9 cellular contexts compared by ENCODE assay signal in genomic region chr1:225845633-225846259, GRCh38. TPM values are rescaled to one million over a fixed set of nuclear protein-coding genes. Genes with fewer than 3 reads are reported as not detected.
DNase-seq lines count a peak whose midpoint lies in the region; ATAC-seq and TF ChIP-seq lines count a peak whose summit lies in the region.
"Had no signal": no experiment of that assay in that cellular context is flagged by ENCODE, and none has a peak within 500 bp of the region (broad histone marks: within the 10 kb centered on the region; RNA-seq: fewer than 3 reads in every experiment).

No MANE protein-coding gene starts in this region.

- intact Hi-C loops in left colon (cut with DNase I, micrococcal nuclease), result loop anchor here in 1 of 2 donors (10.0 kb wide), 1 partner anchor 71 kb away; the partner anchor contains the start of gene SRP9

- H3K4me1 ChIP-seq in Karpas-422 (ENCODE audit: low read length), result peaks cover 17% of the 10 kb centered on the region

- no peaks in the 10 kb centered on the region for H3K9me3 Mint-ChIP-seq in stimulated activated naive B cell treated with anti-CD40 and anti-IgM and Interleukin-4, amounts not matched to agents 10 μg/mL and 1 μg/mL and 100 μg/mL, for 72 hours

- no peak overlapping the region for H3K4me3 ChIP-seq in Karpas-422 (ENCODE audit: low read length)

- H3K27ac Mint-ChIP-seq in stimulated activated naive B cell treated with anti-CD40 and anti-IgM and Interleukin-4, amounts not matched to agents 10 μg/mL and 1 μg/mL and 100 μg/mL, for 72 hours, result peak overlapping the region; percentile 31

- no peaks in the 10 kb centered on the region for H3K36me3 ChIP-seq in Karpas-422 (ENCODE audit: insufficient read depth, low read length)

- no peak overlapping the region for H3K27ac ChIP-seq in Karpas-422 (ENCODE audit: low read length)

- H3K4me2 ChIP-seq in Karpas-422 (ENCODE audit: low read depth, low read length, poor library complexity, severe bottlenecking), result no peak overlapping the region

- H2AFZ ChIP-seq in Karpas-422 (ENCODE audit: low read length), result no peak overlapping the region

- DNase-seq in G401 (ENCODE audit: low spot score), result peak; percentile 56
- peak; percentile 82 for DNase-seq in Karpas-422
- DNase-seq in cerebellar cortex (ENCODE audit: low spot score), result peak; percentile 69
- peak; percentile 72 for DNase-seq in left colon
- no peak for DNase-seq in stimulated activated naive B cell treated with anti-CD40 and anti-IgM and Interleukin-4, amounts not matched to agents 10 μg/mL and 1 μg/mL and 100 μg/mL, for 72 hours

- no peaks in the 10 kb centered on the region for H4K20me1 ChIP-seq in Karpas-422 (ENCODE audit: insufficient read depth, low read depth, low read length)

- H3K4me3 Mint-ChIP-seq in stimulated activated naive B cell treated with anti-CD40 and anti-IgM and Interleukin-4, amounts not matched to agents 10 μg/mL and 1 μg/mL and 100 μg/mL, for 72 hours, result no peak overlapping the region
- H3K4me3 Mint-ChIP-seq: activated naive CD8-positive, alpha-beta T cell had no signal

- in situ Hi-C loops in G401 (cut with HindIII; ENCODE audit: low sequenced_read_pairs), result no loop called here

- H3K4me1 Mint-ChIP-seq in stimulated activated naive B cell treated with anti-CD40 and anti-IgM and Interleukin-4, amounts not matched to agents 10 μg/mL and 1 μg/mL and 100 μg/mL, for 72 hours, result peaks cover 41 to 61% of the 10 kb centered on the region in 2 donors

- H3K27me3 Mint-ChIP-seq in stimulated activated naive B cell treated with anti-CD40 and anti-IgM and Interleukin-4, amounts not matched to agents 10 μg/mL and 1 μg/mL and 100 μg/mL, for 72 hours, result no peaks in the 10 kb centered on the region
- H3K27me3 Mint-ChIP-seq: activated naive CD8-positive, alpha-beta T cell had no signal

- H3K79me2 ChIP-seq in Karpas-422 (ENCODE audit: low read length), result no peaks in the 10 kb centered on the region

- H3K9me3 ChIP-seq in Karpas-422 (ENCODE audit: low read length), result no peaks in the 10 kb centered on the region

- no peaks in the 10 kb centered on the region for H3K27me3 ChIP-seq in Karpas-422 (ENCODE audit: low read length)

- peak; percentile 90 for ATAC-seq in SK-N-SH treated with all-trans-retinoic acid at 6 μM for 48 hours
- ATAC-seq in left colon, result peak; percentile 38
- ATAC-seq in stimulated activated naive B cell treated with anti-CD40 and anti-IgM and Interleukin-4, amounts not matched to agents 10 μg/mL and 1 μg/mL and 100 μg/mL, for 72 hours (replicated peaks), result no peak
- ATAC-seq in HG03378 (IDR thresholded peaks at IDR 0.05; ENCODE audit: unreplicated experiment), result no peak
- ATAC-seq in HG02759 (IDR thresholded peaks at IDR 0.05; ENCODE audit: unreplicated experiment), result no peak

- H3K9me2 ChIP-seq in Karpas-422 (replicated peaks; ENCODE audit: insufficient read depth, low read length), result no peaks in the 10 kb centered on the region

- peaks cover 18 to 34% of the 10 kb centered on the region in 2 donors for H3K36me3 Mint-ChIP-seq in stimulated activated naive B cell treated with anti-CD40 and anti-IgM and Interleukin-4, amounts not matched to agents 10 μg/mL and 1 μg/mL and 100 μg/mL, for 72 hours

- H3K9ac ChIP-seq in Karpas-422 (ENCODE audit: low read length), result no peak overlapping the region

TF ChIP-seq in SK-N-SH treated with all-trans-retinoic acid at 6 μM for 48 hours, 23 proteins besides CTCF, POLR2A, EP300 and RAD21:
- TF ChIP-seq SNAI2 (CRISPR knock-in tag; IDR thresholded peaks at IDR 0.05) (no peak), CREB5 (CRISPR knock-in tag; IDR thresholded peaks at IDR 0.05; ENCODE audit: low read depth) (no peak), ZFP30 (CRISPR knock-in tag; IDR thresholded peaks at IDR 0.05) (no peak), PPARA (CRISPR knock-in tag; IDR thresholded peaks at IDR 0.05; ENCODE audit: borderline replicate concordance) (no peak), TOX (CRISPR knock-in tag; IDR thresholded peaks at IDR 0.05; ENCODE audit: borderline replicate concordance) (no peak), ZNF70 (CRISPR knock-in tag; IDR thresholded peaks at IDR 0.05) (no peak), ISL1 (CRISPR knock-in tag; IDR thresholded peaks at IDR 0.05) (no peak)

RNA-seq across cellular contexts. Expression of gene EPHX1, which starts 35.8 kb away (rescaled TPM):
- total RNA-seq in G401 (2014; rRNA removed; shearing (Covaris generic)), result 23.5 and 30.0 TPM in 2 replicates
- total RNA-seq in Karpas-422 (2014; rRNA removed; shearing (Covaris generic); ENCODE audit: low replicate concordance), result 0.63 and 3.2 TPM in 2 replicates
- 10 to 100 TPM; 59.3 to 67.3 TPM for total RNA-seq in left colon

RNA-seq across cellular contexts. Expression of gene TMEM63A, which starts 36.4 kb away (rescaled TPM):
- 1.8 and 2.2 TPM in 2 replicates for total RNA-seq in G401 (2014; rRNA removed; shearing (Covaris generic))
- total RNA-seq in Karpas-422 (2014; rRNA removed; shearing (Covaris generic); ENCODE audit: low replicate concordance), result 4.1 and 4.8 TPM in 2 replicates
- 100 to 1,000 TPM; 108 to 196 TPM for total RNA-seq in left colon

RNA-seq across cellular contexts. Expression of gene LEFTY1, which starts 43.2 kb away (rescaled TPM):
- total RNA-seq in G401 (2014; rRNA removed; shearing (Covaris generic)), result not detected in 2 replicates
- 0.40 TPM in 1 of 2 replicates, not detected in the other for total RNA-seq in Karpas-422 (2014; rRNA removed; shearing (Covaris generic); ENCODE audit: low replicate concordance)
- 100 to 1,000 TPM; 106 to 385 TPM for total RNA-seq in left colon

Comparison
In these comparisons a context has a peak if more than half of its experiments do, and no peak if none do; other contexts are left out.
1. ATAC-seq: peak in SK-N-SH treated with all-trans-retinoic acid at 6 μM for 48 hours (single experiment) and left colon (single experiment); none in stimulated activated naive B cell treated with anti-CD40 and anti-IgM and Interleukin-4, amounts not matched to agents 10 μg/mL and 1 μg/mL and 100 μg/mL, for 72 hours (0 of 2), HG03378 (single experiment) and HG02759 (single experiment).
2. RNA of gene TMEM63A, which starts 36.4 kb away (total RNA-seq): 108 to 196 TPM in left colon; 4.1 to 4.8 TPM in Karpas-422 and 1.8 to 2.2 TPM in G401; every median in the first group is over 10 times any median in the second.
3. RNA of gene LEFTY1, which starts 43.2 kb away (total RNA-seq): 106 to 385 TPM in left colon; not detected in G401 and 0.40 TPM in Karpas-422; every median in the first group is over 10 times any median in the second.